ENCODE assay signal across 11 cellular contexts in the genomic region with DNA sequence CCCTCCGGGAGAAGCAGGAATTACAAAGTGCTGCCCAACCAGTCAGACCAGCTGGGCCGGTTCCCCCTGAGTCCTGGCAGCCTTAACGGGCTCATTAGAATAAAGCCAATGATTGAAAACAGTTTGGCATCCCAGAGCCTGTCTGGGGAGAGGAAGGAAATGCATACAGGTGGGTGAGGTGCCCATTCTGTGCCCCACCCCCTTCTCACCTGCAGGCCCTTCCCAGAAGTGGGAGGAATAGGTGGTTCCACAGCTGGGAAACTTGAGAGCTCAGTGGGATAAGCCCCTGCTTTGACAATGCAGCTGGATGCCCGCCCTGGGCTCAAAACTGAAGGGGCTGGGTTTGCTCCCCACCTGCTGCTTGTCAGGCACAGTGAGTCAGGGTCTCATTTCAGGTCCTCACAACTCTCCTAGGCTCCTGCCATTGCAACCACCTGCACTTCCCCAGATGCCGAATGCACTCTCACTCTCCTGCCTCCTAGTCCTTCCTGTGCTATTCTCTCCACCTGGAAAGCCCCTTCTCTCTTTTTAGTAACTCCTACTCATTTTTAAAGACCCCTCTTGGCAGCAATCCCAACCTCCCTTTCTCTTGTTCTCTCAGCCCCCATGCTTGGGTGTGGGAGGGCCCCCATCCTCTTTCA. TPM values are rescaled to one million over a fixed set of nuclear protein-coding genes. Genes with fewer than 3 reads are reported as not detected.
A peak's percentile ranks its signal among the peaks of the same experiment; 100 is the strongest.
DNase-seq lines count a peak whose midpoint lies in the region; ATAC-seq and TF ChIP-seq lines count a peak whose summit lies in the region.
"Had no signal": no experiment of that assay in that cellular context is flagged by ENCODE, and none has a peak within 500 bp of the region (broad histone marks: within the 10 kb centered on the region; RNA-seq: fewer than 3 reads in every experiment).

No MANE protein-coding gene starts in this region.

- TF ChIP-seq CTCF in KMS-11 (conservative IDR thresholded peaks at IDR 0.05; ENCODE audit: low read depth, low read length), result no peak
- no peak for TF ChIP-seq CTCF in WTC11 (IDR thresholded peaks at IDR 0.05)
- no peak for TF ChIP-seq CTCF in lung (IDR thresholded peaks at IDR 0.05; ENCODE audit: control extremely low read depth, extremely low read depth)
- no peak for TF ChIP-seq CTCF in heart right ventricle (IDR thresholded peaks at IDR 0.05)

- peaks cover 61% of the 10 kb centered on the region for H3K4me1 Mint-ChIP-seq in WTC11

- H3K9me3 Mint-ChIP-seq in WTC11, result no peaks in the 10 kb centered on the region
- H3K9me3 Mint-ChIP-seq: brain had no signal

- H3K36me3 ChIP-seq in KMS-11 (ENCODE audit: insufficient read depth) (no peaks in the 10 kb centered on the region), lung (ENCODE audit: control insufficient read depth in 2 of 2, insufficient read depth in 2 of 2, low read length in 2 of 2) (no peaks in the 10 kb centered on the region), heart right ventricle (no peaks in the 10 kb centered on the region)
- H3K36me3 ChIP-seq: BE2C had no signal

- H3K4me2 ChIP-seq in KMS-11, result 0 out of 2 replicates have a peak overlapping the region, but pooled peaks have one; percentile 29

- H3K4me3 ChIP-seq in KMS-11 (IDR thresholded peaks at IDR 0.05; ENCODE audit: insufficient read depth, low read depth, low read length) (no peak overlapping the region), lung (no peak overlapping the region), heart right ventricle (no peak overlapping the region)

- no peak overlapping the region for H2AFZ ChIP-seq in KMS-11 (ENCODE audit: low read depth)

- H3K9me3 ChIP-seq in lung (ENCODE audit: control insufficient read depth in 2 of 2, insufficient read depth in 1 of 2, low read length in 1 of 2) (no peaks in the 10 kb centered on the region), heart right ventricle (no peaks in the 10 kb centered on the region)
- H3K9me3 ChIP-seq: BE2C had no signal

- WGBS in lung, 2 donors, result 65 to 74% methylated on average over 4 of the region's 5 CpGs
- 60 to 71% methylated on average over 4 of the region's 5 CpGs for whole genome bisulfite sequencing in heart right ventricle, 2 donors

- POLR2A ChIA-PET in WTC11 (lab: Charles Lee), result interaction anchor here (0.6 to 1.5 kb wide), 3 partner anchors 25 to 64 kb away, joined by 3 to 10 read pairs (median 8); a partner anchor contains a TSS

- ATAC-seq in WTC11 (peak; percentile 92), lung (ENCODE audit: insufficient read depth, low FRiP score) (no peak), heart right ventricle (no peak), GM21423 (IDR thresholded peaks at IDR 0.05; ENCODE audit: unreplicated experiment) (no peak)

- no peaks in the 10 kb centered on the region for H4K20me1 ChIP-seq in KMS-11 (ENCODE audit: insufficient read depth)

- H3K79me2 ChIP-seq in KMS-11 (ENCODE audit: insufficient read depth, low read depth), result no peaks in the 10 kb centered on the region

- intact Hi-C loops in heart right ventricle (cut with DNase I), result loop anchor here in 1 of 10 donors (5.0 kb wide), 1 partner anchor 43 kb away; no protein-coding TSS in a partner anchor

- H3K4me1 ChIP-seq in KMS-11 (ENCODE audit: low read depth, poor library complexity, severe bottlenecking), result peaks cover 28% of the 10 kb centered on the region
- H3K4me1 ChIP-seq in lung (ENCODE audit: control insufficient read depth in 2 of 2, insufficient read depth in 2 of 2, low read length in 2 of 2), result peaks cover 0 to 2% of the 10 kb centered on the region in 2 donors
- H3K4me1 ChIP-seq in heart right ventricle, result peaks cover 0 to 2% (median under 1%) of the 10 kb centered on the region in 9 donors

- DNase-seq in DMS153 treated with DMSO at 0.1 percent for 48 hours (lab: John Stamatoyannopoulos, UW; ENCODE audit: unreplicated experiment), result peak; percentile 23
- peak; percentile 76 for DNase-seq in WTC11 (ENCODE audit: low spot score)
- DNase-seq in lung (ENCODE audit: low spot score), result peak; percentile 45
- DNase-seq in retina, result no peak
- no peak for DNase-seq in NCI-H2171 (lab: John Stamatoyannopoulos, UW)
- no peak for DNase-seq in heart right ventricle
- DNase-seq: BE2C; stimulated activated CD4-positive, alpha-beta T cell treated with anti-CD3 and anti-CD28 coated beads, Interleukin-4, amount 100 ng/mL, for 1 hour had no signal

- H3K27me3 ChIP-seq in KMS-11 (ENCODE audit: insufficient read depth, low read depth) (no peaks in the 10 kb centered on the region), lung (ENCODE audit: control insufficient read depth, insufficient read depth) (no peaks in the 10 kb centered on the region), heart right ventricle (no peaks in the 10 kb centered on the region)
- H3K27me3 ChIP-seq: BE2C had no signal

- H3K27ac Mint-ChIP-seq in WTC11, result peak overlapping the region; percentile 93
- H3K27ac Mint-ChIP-seq: brain had no signal

- no peak overlapping the region for H3K9ac ChIP-seq in KMS-11

- no peaks in the 10 kb centered on the region for H3K27me3 Mint-ChIP-seq in WTC11 (ENCODE audit: low read depth)

- CTCF ChIA-PET in WTC11 (lab: Charles Lee), result interaction anchor here (0.9 to 6.1 kb wide), 9 partner anchors 18 to 124 kb away, joined by 3 to 38 read pairs (median 5); a partner anchor contains a TSS

- H3K27ac ChIP-seq in KMS-11, result no peak overlapping the region
- H3K27ac ChIP-seq in lung (ENCODE audit: low read depth in 1 of 2, low read length in 1 of 2), result no peak overlapping the region
- H3K27ac ChIP-seq in heart right ventricle, result no peak overlapping the region

- peak overlapping the region; percentile 43 for H3K4me3 Mint-ChIP-seq in WTC11
- H3K4me3 Mint-ChIP-seq: brain had no signal

- no peaks in the 10 kb centered on the region for H3K36me3 Mint-ChIP-seq in WTC11
- H3K36me3 Mint-ChIP-seq: brain had no signal

TF ChIP-seq in WTC11, 78 proteins besides CTCF, POLR2A, EP300 and RAD21:
- TF ChIP-seq, protein P1, sequence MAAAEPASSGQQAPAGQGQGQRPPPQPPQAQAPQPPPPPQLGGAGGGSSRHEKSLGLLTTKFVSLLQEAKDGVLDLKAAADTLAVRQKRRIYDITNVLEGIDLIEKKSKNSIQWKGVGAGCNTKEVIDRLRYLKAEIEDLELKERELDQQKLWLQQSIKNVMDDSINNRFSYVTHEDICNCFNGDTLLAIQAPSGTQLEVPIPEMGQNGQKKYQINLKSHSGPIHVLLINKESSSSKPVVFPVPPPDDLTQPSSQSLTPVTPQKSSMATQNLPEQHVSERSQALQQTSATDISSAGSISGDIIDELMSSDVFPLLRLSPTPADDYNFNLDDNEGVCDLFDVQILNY (CRISPR knock-in tag; IDR thresholded peaks at IDR 0.05), result no peak
- TF ChIP-seq ZNF423 (CRISPR knock-in tag; IDR thresholded peaks at IDR 0.05), result peak; percentile 39; the same call in 1 of the 2 replicates
- TF ChIP-seq TCF7 (CRISPR knock-in tag; IDR thresholded peaks at IDR 0.05; ENCODE audit: low read depth), result no peak
- TF ChIP-seq, protein P2, sequence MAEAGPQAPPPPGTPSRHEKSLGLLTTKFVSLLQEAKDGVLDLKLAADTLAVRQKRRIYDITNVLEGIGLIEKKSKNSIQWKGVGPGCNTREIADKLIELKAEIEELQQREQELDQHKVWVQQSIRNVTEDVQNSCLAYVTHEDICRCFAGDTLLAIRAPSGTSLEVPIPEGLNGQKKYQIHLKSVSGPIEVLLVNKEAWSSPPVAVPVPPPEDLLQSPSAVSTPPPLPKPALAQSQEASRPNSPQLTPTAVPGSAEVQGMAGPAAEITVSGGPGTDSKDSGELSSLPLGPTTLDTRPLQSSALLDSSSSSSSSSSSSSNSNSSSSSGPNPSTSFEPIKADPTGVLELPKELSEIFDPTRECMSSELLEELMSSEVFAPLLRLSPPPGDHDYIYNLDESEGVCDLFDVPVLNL (CRISPR knock-in tag; IDR thresholded peaks at IDR 0.05; ENCODE audit: borderline replicate concordance, low read depth), result no peak
- TF ChIP-seq TP53 (CRISPR knock-in tag; IDR thresholded peaks at IDR 0.05), result 0 out of 2 replicates have a peak, but pooled peaks have one; percentile 41
- TF ChIP-seq SP1 (CRISPR knock-in tag; conservative IDR thresholded peaks at IDR 0.05), result peak; percentile 68
- TF ChIP-seq MYBL2 (CRISPR knock-in tag; IDR thresholded peaks at IDR 0.05), result 0 out of 2 replicates have a peak, but pooled peaks have one; percentile 50
- TF ChIP-seq, protein P3, sequence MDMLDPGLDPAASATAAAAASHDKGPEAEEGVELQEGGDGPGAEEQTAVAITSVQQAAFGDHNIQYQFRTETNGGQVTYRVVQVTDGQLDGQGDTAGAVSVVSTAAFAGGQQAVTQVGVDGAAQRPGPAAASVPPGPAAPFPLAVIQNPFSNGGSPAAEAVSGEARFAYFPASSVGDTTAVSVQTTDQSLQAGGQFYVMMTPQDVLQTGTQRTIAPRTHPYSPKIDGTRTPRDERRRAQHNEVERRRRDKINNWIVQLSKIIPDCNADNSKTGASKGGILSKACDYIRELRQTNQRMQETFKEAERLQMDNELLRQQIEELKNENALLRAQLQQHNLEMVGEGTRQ (CRISPR knock-in tag; IDR thresholded peaks at IDR 0.05), result no peak
TF ChIP-seq in WTC11: peak in this region for 4.

RNA-seq across cellular contexts. Expression of a gene that starts 5.5 kb away (rescaled TPM):
- total RNA-seq in WTC11 (2021), result 148 to 192 TPM (median 156 TPM) in 3 replicates
- total RNA-seq in lung, result 1 to 10 TPM; 1.8 to 8.0 TPM
- polyA plus RNA-seq in lung, result 1 to 10 TPM; 1.1 to 2.3 TPM
- total RNA-seq in heart right ventricle, result 1 to 10 TPM in 6 of 10 donors, under 1 TPM in 4; 0.42 to 5.1 (median 1.3) TPM
- under 1 TPM; 0.17 to 0.80 TPM for polyA plus RNA-seq in heart right ventricle

RNA-seq across cellular contexts. Expression of a gene that starts 46.7 kb away (rescaled TPM):
- 32.9 to 36.9 TPM (median 36.6 TPM) in 3 replicates for total RNA-seq in WTC11 (2021)
- total RNA-seq in lung, result 10 to 100 TPM; 11.5 to 42.5 TPM
- 10 to 100 TPM in 1 of 2 donors, 1 to 10 TPM in 1; 8.8 to 10.8 TPM for polyA plus RNA-seq in lung
- 10 to 100 TPM in 1 of 10 donors, 1 to 10 TPM in 8, under 1 TPM in 1; 0.92 to 10.2 (median 3.0) TPM for total RNA-seq in heart right ventricle
- polyA plus RNA-seq in heart right ventricle, result 1 to 10 TPM; 2.1 to 4.6 TPM

Comparison
In these comparisons a context has a peak if more than half of its experiments do, and no peak if none do; other contexts are left out.
1. DNase-seq: peak in DMS153 treated with DMSO at 0.1 percent for 48 hours (single experiment), WTC11 (single experiment) and lung (single experiment); none in retina (single experiment), NCI-H2171 (single experiment) and heart right ventricle (0 of 2).
2. RNA of a gene that starts 5.5 kb away (total RNA-seq): 148 to 192 TPM in WTC11; 1.8 to 8.0 TPM in lung and 0.42 to 5.1 TPM in heart right ventricle; every median in the first group is over 10 times any median in the second.